In the genomic region with DNA sequence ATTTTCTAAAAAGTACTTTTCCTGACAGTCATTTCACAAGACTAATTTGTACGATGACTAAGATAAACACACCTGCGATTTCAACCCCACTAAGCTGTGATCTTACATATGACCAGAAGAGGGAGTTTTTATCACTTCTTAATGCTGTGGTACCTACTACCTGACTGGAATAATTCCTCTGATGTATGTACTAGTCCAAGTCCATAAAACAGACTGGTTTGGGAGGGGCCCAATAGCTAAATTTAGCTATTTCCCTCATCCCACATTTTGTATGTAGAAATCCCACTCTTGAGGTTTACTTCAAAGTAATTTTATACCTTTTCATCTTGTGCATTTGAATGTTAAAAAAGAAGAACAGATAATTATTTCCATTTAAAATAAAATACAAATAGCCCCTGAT, we compare ENCODE assay signal across 8 cellular contexts. TPM values are rescaled to one million over a fixed set of nuclear protein-coding genes. Genes with fewer than 3 reads are reported as not detected.
A peak's percentile ranks its signal among the peaks of the same experiment; 100 is the strongest.
DNase-seq lines count a peak whose midpoint lies in the region; ATAC-seq and TF ChIP-seq lines count a peak whose summit lies in the region.

No MANE protein-coding gene starts in this region.

- H3K36me3 Mint-ChIP-seq in natural killer cell: no peaks in the 10 kb centered on the region

- H3K4me3 Mint-ChIP-seq in natural killer cell: no peak overlapping the region

- H3K27me3 Mint-ChIP-seq in natural killer cell (ENCODE audit: low read depth in 2 of 2): no peaks in the 10 kb centered on the region

- no peaks in the 10 kb centered on the region for H3K9me3 Mint-ChIP-seq in natural killer cell

- H3K4me1 Mint-ChIP-seq in natural killer cell: peaks cover 23 to 26% of the 10 kb centered on the region in 2 donors

- peak; percentile 80 for TF ChIP-seq CTCF in natural killer cell (IDR thresholded peaks at IDR 0.05)

- ATAC-seq in GM19023 (IDR thresholded peaks at IDR 0.05; ENCODE audit: unreplicated experiment) (peak; percentile 81), HG03097 (IDR thresholded peaks at IDR 0.05; ENCODE audit: low FRiP score, unreplicated experiment) (peak; percentile 50), natural killer cell (peak; percentile 85 to 97 (median 96))

- DNase-seq in DMS 273 (lab: John Stamatoyannopoulos, UW; ENCODE audit: unreplicated experiment): peak; percentile 53
- peak; percentile 69 for DNase-seq in NCI-H82 (lab: John Stamatoyannopoulos, UW)
- peak; percentile 53 to 73 for DNase-seq in dermis microvascular lymphatic vessel endothelial cell (ENCODE audit: low read depth in 2 of 2)
- DNase-seq in natural killer cell: no peak
- DNase-seq in COLO668 (lab: John Stamatoyannopoulos, UW; ENCODE audit: unreplicated experiment): no peak
- DNase-seq in NCI-H446 treated with DMSO at 0.1 percent for 48 hours (lab: John Stamatoyannopoulos, UW): no peak

- intact Hi-C loops in natural killer cell (cut with micrococcal nuclease): loop anchor here (1.0 to 2.0 kb wide), 2 partner anchors 17 to 31 kb away; no protein-coding TSS in a partner anchor

- no peak overlapping the region for H3K27ac Mint-ChIP-seq in natural killer cell

RNA-seq across cellular contexts. Expression of a gene that starts 49.7 kb away (rescaled TPM):
- not detected in 2 replicates for total RNA-seq in dermis microvascular lymphatic vessel endothelial cell
- 1 to 10 TPM in 2 of 3 donors, not detected in 1; 3.6 to 8.0 TPM for total RNA-seq in natural killer cell

Comparison
In these comparisons a context has a peak if more than half of its experiments do, and no peak if none do; other contexts are left out.
1. DNase-seq: peak in DMS 273 (single experiment), NCI-H82 (single experiment) and dermis microvascular lymphatic vessel endothelial cell (2 of 2); none in natural killer cell (single experiment), COLO668 (single experiment) and NCI-H446 treated with DMSO at 0.1 percent for 48 hours (single experiment).
2. Peak in every context shown above with its lines, with median percentiles within 50 percentile points of each other: ATAC-seq.